In genomic region chr6:6700421-6700820, GRCh38 we compare ENCODE assay signal across 12 cellular contexts.
DNase-seq lines count a peak whose midpoint lies in the region; ATAC-seq, FAIRE-seq and TF ChIP-seq lines count a peak whose summit lies in the region.
"Had no signal": no experiment of that assay in that cellular context is flagged by ENCODE, and none has a peak within 500 bp of the region (broad histone marks: within the 10 kb centered on the region; RNA-seq: fewer than 3 reads in every experiment).

No MANE protein-coding gene starts in this region.

- H3K27ac ChIP-seq in DND-41 (ENCODE audit: low read length): peak overlapping the region; percentile 93
- H3K27ac ChIP-seq in body of pancreas: peak overlapping the region in 2 of 4 donors; percentile 40 to 49
- peak overlapping the region; percentile 52 to 86 for H3K27ac ChIP-seq in kidney (ENCODE audit: low read depth in 2 of 2, low read length in 2 of 2)
- peak overlapping the region; percentile 22 for H3K27ac ChIP-seq in skeletal muscle tissue (ENCODE audit: low read depth, low read length)

- TF ChIP-seq CTCF in DND-41 (IDR thresholded peaks at IDR 0.05; ENCODE audit: borderline replicate concordance, extremely low read depth, low read length, poor library complexity, severe bottlenecking): no peak
- TF ChIP-seq CTCF in body of pancreas (IDR thresholded peaks at IDR 0.05): no peak
- no peak for TF ChIP-seq CTCF in kidney (IDR thresholded peaks at IDR 0.05; ENCODE audit: borderline replicate concordance, extremely low read depth, insufficient read depth)

- no peak for FAIRE-seq in kidney (lab: Jason Lieb, UNC)

- ATAC-seq in DND-41 (ENCODE audit: insufficient read depth, low read depth) (no peak), body of pancreas (peak; percentile 5), HG03571 (IDR thresholded peaks at IDR 0.05; ENCODE audit: unreplicated experiment) (no peak)

- no peak for DNase-seq in DND-41
- peak in 1 of 4 donors; percentile 8 for DNase-seq in body of pancreas
- DNase-seq in kidney: no peak
- DNase-seq in iPS-NIHi11 (ENCODE audit: low spot score): no peak
- no peak for DNase-seq in D341Med (ENCODE audit: low spot score)
- DNase-seq in NCI-H526 (lab: John Stamatoyannopoulos, UW): no peak
- DNase-seq: activated naive CD8-positive, alpha-beta T cell treated with anti-CD3 and anti-CD28 coated beads, Interleukin-2, amount 10 ng/mL, durations not matched to agents 7 days and 5 days; effector memory CD4-positive, alpha-beta T cell; Karpas-422 had no signal

- 55 to 69% methylated on average over 9 of the region's 9 CpGs for WGBS in body of pancreas, 2 donors

- peaks cover 51% of the 10 kb centered on the region for H3K79me2 ChIP-seq in DND-41 (ENCODE audit: insufficient read depth, low read length)

- H3K36me3 ChIP-seq in DND-41 (ENCODE audit: insufficient read depth, low read length): peaks cover 28% of the 10 kb centered on the region
- H3K36me3 ChIP-seq in body of pancreas (replicated peaks in 1 of 2; ENCODE audit: insufficient read depth in 1 of 2, low read depth in 2 of 2): no peaks in the 10 kb centered on the region
- H3K36me3 ChIP-seq in kidney (ENCODE audit: control insufficient read depth in 1 of 2, insufficient read depth in 2 of 2, low read length in 2 of 2): no peaks in the 10 kb centered on the region
- H3K36me3 ChIP-seq in skeletal muscle tissue (ENCODE audit: control insufficient read depth in 3 of 3, insufficient read depth in 3 of 3, low read length in 3 of 3): no peaks in the 10 kb centered on the region
- H3K36me3 ChIP-seq: BE2C had no signal

- H2AFZ ChIP-seq in DND-41 (ENCODE audit: low read depth, low read length): peak overlapping the region; percentile 21; the same call in 1 of the 2 replicates

- H4K20me1 ChIP-seq in DND-41 (ENCODE audit: insufficient read depth, low read length): no peaks in the 10 kb centered on the region

- TF ChIP-seq POLR2A in body of pancreas (IDR thresholded peaks at IDR 0.05): no peak

- intact Hi-C loops in body of pancreas (cut with DNase I) (no loop called here), kidney (cut with DNase I) (no loop called here)

- no peaks in the 10 kb centered on the region for H3K27me3 ChIP-seq in DND-41 (ENCODE audit: insufficient read depth, low read length, poor library complexity)
- no peaks in the 10 kb centered on the region for H3K27me3 ChIP-seq in body of pancreas
- H3K27me3 ChIP-seq in skeletal muscle tissue (ENCODE audit: control insufficient read depth in 3 of 3, insufficient read depth in 3 of 3, low read length in 3 of 3): no peaks in the 10 kb centered on the region
- H3K27me3 ChIP-seq: BE2C had no signal

- H3K4me3 ChIP-seq in DND-41 (ENCODE audit: low read depth in 1 of 2, low read length in 2 of 2) (peak overlapping the region in 1 of 2 experiments; percentile 52; a peak in 2 of 4 replicates), body of pancreas (no peak overlapping the region), kidney (ENCODE audit: low read length in 2 of 2) (no peak overlapping the region), skeletal muscle tissue (ENCODE audit: low read length in 3 of 3) (no peak overlapping the region)

- peak overlapping the region; percentile 61 for H3K4me2 ChIP-seq in DND-41 (ENCODE audit: insufficient read depth, low read length)

- H3K9me3 ChIP-seq in DND-41 (ENCODE audit: insufficient read depth, low read length, severe bottlenecking) (no peaks in the 10 kb centered on the region), body of pancreas (no peaks in the 10 kb centered on the region), kidney (ENCODE audit: control insufficient read depth in 1 of 2, low read length in 2 of 2) (no peaks in the 10 kb centered on the region), skeletal muscle tissue (ENCODE audit: control insufficient read depth in 3 of 3, low read length in 3 of 3) (no peaks in the 10 kb centered on the region)
- H3K9me3 ChIP-seq: BE2C had no signal

- H3K9ac ChIP-seq in DND-41 (ENCODE audit: low read depth, low read length): peak overlapping the region; percentile 65
- no peak overlapping the region for H3K9ac ChIP-seq in kidney (ENCODE audit: low read length in 2 of 2)
- H3K9ac ChIP-seq in skeletal muscle tissue (ENCODE audit: low read depth in 1 of 3, low read length in 3 of 3): peak overlapping the region in 1 of 3 donors; percentile 50

- H3K4me1 ChIP-seq in DND-41 (ENCODE audit: insufficient read depth, low read length) (peaks cover 86% of the 10 kb centered on the region), body of pancreas (peaks cover 24% of the 10 kb centered on the region), kidney (ENCODE audit: control insufficient read depth in 1 of 2, insufficient read depth in 1 of 2, low read depth in 1 of 2, low read length in 2 of 2) (peaks cover 29 to 46% of the 10 kb centered on the region in 2 donors), skeletal muscle tissue (ENCODE audit: control insufficient read depth in 3 of 3, insufficient read depth in 3 of 3, low read length in 3 of 3) (peaks cover 28 to 33% (median 31%) of the 10 kb centered on the region in 3 donors)
